In genomic region chr11:77183421-77183984, GRCh38 we compare ENCODE assay signal across 2 cellular contexts.
TF ChIP-seq lines count a peak whose summit lies in the region.

No MANE protein-coding gene starts in this region.

TF ChIP-seq in A549, 52 proteins besides CTCF, POLR2A, EP300 and RAD21:
- peak; percentile 45 for TF ChIP-seq ZFP36 (IDR thresholded peaks at IDR 0.05; ENCODE audit: borderline replicate concordance, partially characterized antibody)
- TF ChIP-seq HES2 (IDR thresholded peaks at IDR 0.05) = no peak
TF ChIP-seq in A549: peak in this region for 1.

TF ChIP-seq in K562, 482 proteins besides CTCF, POLR2A, EP300 and RAD21:
- no peak for TF ChIP-seq IFI16 (CRISPR knock-in tag; IDR thresholded peaks at IDR 0.05)
- TF ChIP-seq COPS2 (conservative IDR thresholded peaks at IDR 0.05) = no peak
- no peak for TF ChIP-seq TEAD2 (tag; IDR thresholded peaks at IDR 0.05)
- no peak for TF ChIP-seq MITF (IDR thresholded peaks at IDR 0.05)
- peak; percentile 64 for TF ChIP-seq ZFP36 (IDR thresholded peaks at IDR 0.05; ENCODE audit: low read depth, low read length, partially characterized antibody)
